In the genomic region with DNA sequence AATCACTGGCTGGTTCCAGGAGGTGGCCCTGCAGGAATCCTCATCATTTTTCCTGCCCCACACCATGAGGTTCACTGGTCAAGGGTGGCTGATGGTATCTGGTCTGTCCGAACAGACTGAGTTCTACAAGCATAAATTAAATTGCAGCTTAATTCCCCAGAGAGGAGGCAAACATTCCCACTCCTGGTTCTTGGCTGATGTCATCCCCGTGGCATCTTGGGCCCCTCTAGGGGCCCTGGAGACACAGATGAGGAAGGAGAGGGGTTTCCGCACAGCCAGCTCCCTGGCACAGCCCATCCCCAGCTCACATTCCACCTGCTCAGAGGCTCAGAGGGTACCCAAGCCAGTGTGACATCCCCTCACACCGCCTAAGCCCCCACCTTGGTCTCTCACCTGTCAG, we compare ENCODE assay signal across 12 cellular contexts. TPM values are rescaled to one million over a fixed set of nuclear protein-coding genes. Genes with fewer than 3 reads are reported as not detected.
"Had no signal": no experiment of that assay in that cellular context is flagged by ENCODE, and none has a peak within 500 bp of the region (broad histone marks: within the 10 kb centered on the region; RNA-seq: fewer than 3 reads in every experiment).

No MANE protein-coding gene starts in this region.

- H3K4me3 ChIP-seq: ascending aorta, esophagus muscularis mucosa, right atrium auricular region, tibial nerve had no signal

- DNase-seq: activated CD4-positive, alpha-beta memory T cell treated with anti-CD3 and anti-CD28 coated beads, Interleukin-2, amount 10 ng/mL, durations not matched to agents 7 days and 5 days; glutamatergic neuron; midbrain; T1000 had no signal

- H3K27me3 ChIP-seq: ascending aorta had no signal

- FAIRE-seq: endometrium had no signal

- H3K36me3 ChIP-seq: ascending aorta, esophagus muscularis mucosa, right atrium auricular region, tibial nerve had no signal

- H3K27ac ChIP-seq: ascending aorta, esophagus muscularis mucosa, right atrium auricular region had no signal

RNA-seq across cellular contexts. Expression of a gene that starts 5.3 kb away (rescaled TPM):
- total RNA-seq: activated CD4-positive, alpha-beta memory T cell treated with anti-CD3 and anti-CD28 coated beads, Interleukin-2, amount 10 ng/mL, durations not matched to agents 7 days and 5 days; ascending aorta; fibroblast of villous mesenchyme; right atrium auricular region had no signal
- polyA plus RNA-seq: liver had no signal

RNA-seq across cellular contexts. Expression of a gene that starts 34.7 kb away (rescaled TPM):
- total RNA-seq: activated CD4-positive, alpha-beta memory T cell treated with anti-CD3 and anti-CD28 coated beads, Interleukin-2, amount 10 ng/mL, durations not matched to agents 7 days and 5 days; ascending aorta; bronchial epithelial cell; esophagus muscularis mucosa; fibroblast of villous mesenchyme; right atrium auricular region had no signal
- polyA plus RNA-seq: liver had no signal
